1 cellular context compared by ENCODE assay signal in the genomic region with DNA sequence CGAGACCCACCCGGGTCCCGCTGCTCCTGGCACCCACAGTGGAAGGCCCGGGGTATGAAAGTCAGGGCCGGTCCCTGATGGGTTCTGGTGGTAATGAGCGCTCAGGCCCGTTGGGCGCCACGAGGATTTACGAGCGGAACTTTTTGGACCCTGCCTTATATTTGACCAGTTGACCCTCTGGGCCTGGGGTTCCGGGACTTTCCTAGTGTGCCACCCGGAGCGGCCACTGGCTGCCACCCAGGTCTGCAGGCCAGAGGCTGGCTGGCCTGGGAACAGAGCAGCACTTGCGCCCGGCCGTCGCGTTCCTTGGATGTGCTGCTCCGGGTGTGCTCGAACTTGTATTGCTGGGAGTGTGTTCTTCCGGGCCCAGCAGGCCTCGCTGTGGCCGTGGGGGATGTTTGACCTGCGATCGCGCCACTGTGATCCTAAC.
TF ChIP-seq lines count a peak whose summit lies in the region.

No MANE protein-coding gene starts in this region.

TF ChIP-seq in HepG2, 621 proteins besides CTCF, POLR2A, EP300 and RAD21 (continued from another document):
- TF ChIP-seq NR2F6 (IDR thresholded peaks at IDR 0.05) (no peak), NR2F6 (CRISPR knock-in tag; IDR thresholded peaks at IDR 0.05) (no peak), CREM (IDR thresholded peaks at IDR 0.05) (no peak), CREM (CRISPR knock-in tag; IDR thresholded peaks at IDR 0.05) (no peak), BRCA1 (CRISPR knock-in tag; IDR thresholded peaks at IDR 0.05) (no peak), ZNF205 (CRISPR knock-in tag; IDR thresholded peaks at IDR 0.05) (peak; percentile 50; the same call in 1 of the 2 replicates), RFX1 (IDR thresholded peaks at IDR 0.05) (no peak), ZFY (CRISPR knock-in tag; IDR thresholded peaks at IDR 0.05) (peak; percentile 71), ZFX (CRISPR knock-in tag; IDR thresholded peaks at IDR 0.05; ENCODE audit: low read depth) (peak; percentile 64), HNRNPL (IDR thresholded peaks at IDR 0.05; ENCODE audit: low read depth, low read length) (peak; percentile 70; the same call in 1 of the 2 replicates), RBFOX2 (IDR thresholded peaks at IDR 0.05; ENCODE audit: low read depth, low read length) (peak; percentile 57), MYC (CRISPR knock-in tag; IDR thresholded peaks at IDR 0.05; ENCODE audit: borderline replicate concordance) (peak; percentile 49; the same call in 1 of the 2 replicates), ZNF614 (CRISPR knock-in tag; IDR thresholded peaks at IDR 0.05; ENCODE audit: borderline replicate concordance) (peak; percentile 10; the same call in 1 of the 2 replicates), ZKSCAN8 (CRISPR knock-in tag; IDR thresholded peaks at IDR 0.05; ENCODE audit: borderline replicate concordance) (no peak), ZSCAN25 (CRISPR knock-in tag; IDR thresholded peaks at IDR 0.05) (no peak), ZSCAN31 (CRISPR knock-in tag; IDR thresholded peaks at IDR 0.05; ENCODE audit: low read depth) (peak; percentile 40; the same call in 1 of the 2 replicates), NCOR1 (IDR thresholded peaks at IDR 0.05; ENCODE audit: borderline replicate concordance, low read length) (no peak)
- TF ChIP-seq, protein P1, sequence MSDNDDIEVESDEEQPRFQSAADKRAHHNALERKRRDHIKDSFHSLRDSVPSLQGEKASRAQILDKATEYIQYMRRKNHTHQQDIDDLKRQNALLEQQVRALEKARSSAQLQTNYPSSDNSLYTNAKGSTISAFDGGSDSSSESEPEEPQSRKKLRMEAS (IDR thresholded peaks at IDR 0.05) = peak; percentile 43; the same call in 1 of the 2 replicates
- TF ChIP-seq, protein P2, sequence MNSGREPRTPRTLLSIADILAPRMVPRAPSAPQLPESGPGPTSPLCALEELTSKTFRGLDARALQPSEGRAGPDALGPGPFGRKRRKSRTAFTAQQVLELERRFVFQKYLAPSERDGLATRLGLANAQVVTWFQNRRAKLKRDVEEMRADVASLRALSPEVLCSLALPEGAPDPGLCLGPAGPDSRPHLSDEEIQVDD (CRISPR knock-in tag; IDR thresholded peaks at IDR 0.05; ENCODE audit: borderline replicate concordance) = peak; percentile 45; the same call in 1 of the 2 replicates
- TF ChIP-seq, protein P3, sequence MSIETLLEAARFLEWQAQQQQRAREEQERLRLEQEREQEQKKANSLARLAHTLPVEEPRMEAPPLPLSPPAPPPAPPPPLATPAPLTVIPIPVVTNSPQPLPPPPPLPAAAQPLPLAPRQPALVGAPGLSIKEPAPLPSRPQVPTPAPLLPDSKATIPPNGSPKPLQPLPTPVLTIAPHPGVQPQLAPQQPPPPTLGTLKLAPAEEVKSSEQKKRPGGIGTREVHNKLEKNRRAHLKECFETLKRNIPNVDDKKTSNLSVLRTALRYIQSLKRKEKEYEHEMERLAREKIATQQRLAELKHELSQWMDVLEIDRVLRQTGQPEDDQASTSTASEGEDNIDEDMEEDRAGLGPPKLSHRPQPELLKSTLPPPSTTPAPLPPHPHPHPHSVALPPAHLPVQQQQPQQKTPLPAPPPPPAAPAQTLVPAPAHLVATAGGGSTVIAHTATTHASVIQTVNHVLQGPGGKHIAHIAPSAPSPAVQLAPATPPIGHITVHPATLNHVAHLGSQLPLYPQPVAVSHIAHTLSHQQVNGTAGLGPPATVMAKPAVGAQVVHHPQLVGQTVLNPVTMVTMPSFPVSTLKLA (IDR thresholded peaks at IDR 0.05) = no peak
- TF ChIP-seq, protein P4, sequence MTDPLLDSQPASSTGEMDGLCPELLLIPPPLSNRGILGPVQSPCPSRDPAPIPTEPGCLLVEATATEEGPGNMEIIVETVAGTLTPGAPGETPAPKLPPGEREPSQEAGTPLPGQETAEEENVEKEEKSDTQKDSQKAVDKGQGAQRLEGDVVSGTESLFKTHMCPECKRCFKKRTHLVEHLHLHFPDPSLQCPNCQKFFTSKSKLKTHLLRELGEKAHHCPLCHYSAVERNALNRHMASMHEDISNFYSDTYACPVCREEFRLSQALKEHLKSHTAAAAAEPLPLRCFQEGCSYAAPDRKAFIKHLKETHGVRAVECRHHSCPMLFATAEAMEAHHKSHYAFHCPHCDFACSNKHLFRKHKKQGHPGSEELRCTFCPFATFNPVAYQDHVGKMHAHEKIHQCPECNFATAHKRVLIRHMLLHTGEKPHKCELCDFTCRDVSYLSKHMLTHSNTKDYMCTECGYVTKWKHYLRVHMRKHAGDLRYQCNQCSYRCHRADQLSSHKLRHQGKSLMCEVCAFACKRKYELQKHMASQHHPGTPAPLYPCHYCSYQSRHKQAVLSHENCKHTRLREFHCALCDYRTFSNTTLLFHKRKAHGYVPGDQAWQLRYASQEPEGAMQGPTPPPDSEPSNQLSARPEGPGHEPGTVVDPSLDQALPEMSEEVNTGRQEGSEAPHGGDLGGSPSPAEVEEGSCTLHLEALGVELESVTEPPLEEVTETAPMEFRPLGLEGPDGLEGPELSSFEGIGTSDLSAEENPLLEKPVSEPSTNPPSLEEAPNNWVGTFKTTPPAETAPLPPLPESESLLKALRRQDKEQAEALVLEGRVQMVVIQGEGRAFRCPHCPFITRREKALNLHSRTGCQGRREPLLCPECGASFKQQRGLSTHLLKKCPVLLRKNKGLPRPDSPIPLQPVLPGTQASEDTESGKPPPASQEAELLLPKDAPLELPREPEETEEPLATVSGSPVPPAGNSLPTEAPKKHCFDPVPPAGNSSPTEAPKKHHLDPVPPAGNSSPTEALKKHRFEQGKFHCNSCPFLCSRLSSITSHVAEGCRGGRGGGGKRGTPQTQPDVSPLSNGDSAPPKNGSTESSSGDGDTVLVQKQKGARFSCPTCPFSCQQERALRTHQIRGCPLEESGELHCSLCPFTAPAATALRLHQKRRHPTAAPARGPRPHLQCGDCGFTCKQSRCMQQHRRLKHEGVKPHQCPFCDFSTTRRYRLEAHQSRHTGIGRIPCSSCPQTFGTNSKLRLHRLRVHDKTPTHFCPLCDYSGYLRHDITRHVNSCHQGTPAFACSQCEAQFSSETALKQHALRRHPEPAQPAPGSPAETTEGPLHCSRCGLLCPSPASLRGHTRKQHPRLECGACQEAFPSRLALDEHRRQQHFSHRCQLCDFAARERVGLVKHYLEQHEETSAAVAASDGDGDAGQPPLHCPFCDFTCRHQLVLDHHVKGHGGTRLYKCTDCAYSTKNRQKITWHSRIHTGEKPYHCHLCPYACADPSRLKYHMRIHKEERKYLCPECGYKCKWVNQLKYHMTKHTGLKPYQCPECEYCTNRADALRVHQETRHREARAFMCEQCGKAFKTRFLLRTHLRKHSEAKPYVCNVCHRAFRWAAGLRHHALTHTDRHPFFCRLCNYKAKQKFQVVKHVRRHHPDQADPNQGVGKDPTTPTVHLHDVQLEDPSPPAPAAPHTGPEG (CRISPR knock-in tag; IDR thresholded peaks at IDR 0.05) = peak; percentile 64; the same call in 1 of the 2 replicates
- TF ChIP-seq, protein P5, sequence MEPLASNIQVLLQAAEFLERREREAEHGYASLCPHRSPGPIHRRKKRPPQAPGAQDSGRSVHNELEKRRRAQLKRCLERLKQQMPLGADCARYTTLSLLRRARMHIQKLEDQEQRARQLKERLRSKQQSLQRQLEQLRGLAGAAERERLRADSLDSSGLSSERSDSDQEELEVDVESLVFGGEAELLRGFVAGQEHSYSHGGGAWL (CRISPR knock-in tag; IDR thresholded peaks at IDR 0.05) = no peak
- TF ChIP-seq, protein P6, sequence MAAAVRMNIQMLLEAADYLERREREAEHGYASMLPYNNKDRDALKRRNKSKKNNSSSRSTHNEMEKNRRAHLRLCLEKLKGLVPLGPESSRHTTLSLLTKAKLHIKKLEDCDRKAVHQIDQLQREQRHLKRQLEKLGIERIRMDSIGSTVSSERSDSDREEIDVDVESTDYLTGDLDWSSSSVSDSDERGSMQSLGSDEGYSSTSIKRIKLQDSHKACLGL (CRISPR knock-in tag; IDR thresholded peaks at IDR 0.05) = no peak
- TF ChIP-seq, protein P7, sequence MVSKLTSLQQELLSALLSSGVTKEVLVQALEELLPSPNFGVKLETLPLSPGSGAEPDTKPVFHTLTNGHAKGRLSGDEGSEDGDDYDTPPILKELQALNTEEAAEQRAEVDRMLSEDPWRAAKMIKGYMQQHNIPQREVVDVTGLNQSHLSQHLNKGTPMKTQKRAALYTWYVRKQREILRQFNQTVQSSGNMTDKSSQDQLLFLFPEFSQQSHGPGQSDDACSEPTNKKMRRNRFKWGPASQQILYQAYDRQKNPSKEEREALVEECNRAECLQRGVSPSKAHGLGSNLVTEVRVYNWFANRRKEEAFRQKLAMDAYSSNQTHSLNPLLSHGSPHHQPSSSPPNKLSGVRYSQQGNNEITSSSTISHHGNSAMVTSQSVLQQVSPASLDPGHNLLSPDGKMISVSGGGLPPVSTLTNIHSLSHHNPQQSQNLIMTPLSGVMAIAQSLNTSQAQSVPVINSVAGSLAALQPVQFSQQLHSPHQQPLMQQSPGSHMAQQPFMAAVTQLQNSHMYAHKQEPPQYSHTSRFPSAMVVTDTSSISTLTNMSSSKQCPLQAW (CRISPR knock-in tag; IDR thresholded peaks at IDR 0.05) = no peak
